Comparison of ENCODE assay signal across 15 cellular contexts in genomic region chr10:101784558-101784957, GRCh38. TPM values are rescaled to one million over a fixed set of nuclear protein-coding genes. Genes with fewer than 3 reads are reported as not detected.
DNase-seq lines count a peak whose midpoint lies in the region; ATAC-seq and TF ChIP-seq lines count a peak whose summit lies in the region.
"Had no signal": no experiment of that assay in that cellular context is flagged by ENCODE, and none has a peak within 500 bp of the region (broad histone marks: within the 10 kb centered on the region; RNA-seq: fewer than 3 reads in every experiment).

No MANE protein-coding gene starts in this region.

- H3K79me2 ChIP-seq in OCI-LY1 (ENCODE audit: insufficient read depth, low read length) (no peaks in the 10 kb centered on the region), neural progenitor cell (ENCODE audit: low read depth) (peaks cover 10% of the 10 kb centered on the region)

- TF ChIP-seq CTCF in OCI-LY1 (IDR thresholded peaks at IDR 0.05; ENCODE audit: low read length): no peak
- no peak for TF ChIP-seq CTCF in neural progenitor cell (IDR thresholded peaks at IDR 0.05)
- TF ChIP-seq CTCF in body of pancreas (IDR thresholded peaks at IDR 0.05): no peak

- CTCF ChIA-PET in activated CD4-positive, alpha-beta T cell treated with anti-CD3 and anti-CD28 coated beads, Interleukin-2, amount 10 ng/mL, durations not matched to agents 7 days and 5 days (lab: Charles Lee): interaction anchor here (1.1 to 2.8 kb wide), 5 partner anchors 11 to 570 kb away, joined by 3 to 12 read pairs (median 4); partner anchors contain the start of gene FGF8

- no peak overlapping the region for H3K4me3 ChIP-seq in OCI-LY1 (ENCODE audit: low read depth, low read length, poor library complexity, severe bottlenecking)
- H3K4me3 ChIP-seq in neural progenitor cell: no peak overlapping the region
- H3K4me3 ChIP-seq in body of pancreas: no peak overlapping the region
- H3K4me3 ChIP-seq: thyroid gland had no signal

- POLR2A ChIA-PET in activated CD4-positive, alpha-beta T cell treated with anti-CD3 and anti-CD28 coated beads, Interleukin-2, amount 10 ng/mL, durations not matched to agents 7 days and 5 days (lab: Charles Lee): no interaction called here

- no peak for ATAC-seq in central memory CD8-positive, alpha-beta T cell (replicated peaks; ENCODE audit: extremely low read depth, poor library complexity, severe bottlenecking)
- no peak for ATAC-seq in GM21786 (IDR thresholded peaks at IDR 0.05; ENCODE audit: unreplicated experiment)
- ATAC-seq in body of pancreas: no peak
- no peak for ATAC-seq in GM21381 (IDR thresholded peaks at IDR 0.05; ENCODE audit: unreplicated experiment)

- H3K4me1 Mint-ChIP-seq in activated CD4-positive, alpha-beta T cell treated with anti-CD3 and anti-CD28 coated beads, Interleukin-2, amount 10 ng/mL, durations not matched to agents 7 days and 5 days: peaks cover 50% of the 10 kb centered on the region
- peaks cover 49% of the 10 kb centered on the region for H3K4me1 Mint-ChIP-seq in central memory CD8-positive, alpha-beta T cell
- peaks cover 24% of the 10 kb centered on the region for H3K4me1 Mint-ChIP-seq in neural progenitor cell

- H3K9ac ChIP-seq in OCI-LY1 (ENCODE audit: low read length) (no peak overlapping the region), neural progenitor cell (no peak overlapping the region)

- H3K9me3 ChIP-seq in OCI-LY1 (ENCODE audit: low read length) (no peaks in the 10 kb centered on the region), neural progenitor cell (ENCODE audit: low read depth) (no peaks in the 10 kb centered on the region), body of pancreas (no peaks in the 10 kb centered on the region)
- H3K9me3 ChIP-seq: left ventricle myocardium inferior, thyroid gland had no signal

- no peaks in the 10 kb centered on the region for H4K20me1 ChIP-seq in OCI-LY1 (ENCODE audit: insufficient read depth, low read length)
- H4K20me1 ChIP-seq in neural progenitor cell (ENCODE audit: low read depth): peaks cover 64% of the 10 kb centered on the region

- H3F3A ChIP-seq in OCI-LY1 (ENCODE audit: insufficient read depth, low read length) (no peaks in the 10 kb centered on the region), neural progenitor cell (ENCODE audit: low read depth) (peaks cover 76% of the 10 kb centered on the region)

- peaks cover 44% of the 10 kb centered on the region for H3K36me3 Mint-ChIP-seq in activated CD4-positive, alpha-beta T cell treated with anti-CD3 and anti-CD28 coated beads, Interleukin-2, amount 10 ng/mL, durations not matched to agents 7 days and 5 days (ENCODE audit: low read depth)
- H3K36me3 Mint-ChIP-seq in central memory CD8-positive, alpha-beta T cell (ENCODE audit: insufficient read depth): peaks cover 51% of the 10 kb centered on the region
- H3K36me3 Mint-ChIP-seq in neural progenitor cell: peaks cover 18% of the 10 kb centered on the region

- no peak for DNase-seq in activated CD4-positive, alpha-beta T cell treated with anti-CD3 and anti-CD28 coated beads, Interleukin-2, amount 10 ng/mL, durations not matched to agents 7 days and 5 days
- DNase-seq in activated CD4-positive, alpha-beta T cell treated with anti-CD3 and anti-CD28 coated beads for 48 hours: no peak
- no peak for DNase-seq in central memory CD8-positive, alpha-beta T cell (ENCODE audit: low spot score in 2 of 2)
- DNase-seq in neural progenitor cell (ENCODE audit: low spot score) (no peak), body of pancreas (no peak)
- DNase-seq: activated CD4-positive, alpha-beta T cell treated with anti-CD3 and anti-CD28 coated beads, Interleukin-2, amount 50 U/mL, for 1 hour; hypothalamus; left ventricle myocardium inferior; NCI-H226; occipital lobe; thyroid gland had no signal

- H3K27me3 ChIP-seq in OCI-LY1 (ENCODE audit: insufficient read depth, low read length): no peaks in the 10 kb centered on the region
- peaks cover 8% of the 10 kb centered on the region for H3K27me3 ChIP-seq in neural progenitor cell
- H3K27me3 ChIP-seq in body of pancreas: no peaks in the 10 kb centered on the region
- H3K27me3 ChIP-seq: thyroid gland had no signal

- H3K4me2 ChIP-seq in OCI-LY1 (ENCODE audit: low read length) (peak overlapping the region; percentile 85; the same call in 1 of the 2 replicates), neural progenitor cell (peak overlapping the region; percentile 86)

- intact Hi-C loops in body of pancreas (cut with DNase I): no loop called here

- no peaks in the 10 kb centered on the region for H3K27me3 Mint-ChIP-seq in activated CD4-positive, alpha-beta T cell treated with anti-CD3 and anti-CD28 coated beads, Interleukin-2, amount 10 ng/mL, durations not matched to agents 7 days and 5 days
- no peaks in the 10 kb centered on the region for H3K27me3 Mint-ChIP-seq in central memory CD8-positive, alpha-beta T cell
- H3K27me3 Mint-ChIP-seq in neural progenitor cell (ENCODE audit: insufficient read depth, low read depth): peaks cover 3% of the 10 kb centered on the region

- H2AFZ ChIP-seq in OCI-LY1 (ENCODE audit: low read length) (no peak overlapping the region), neural progenitor cell (replicated peaks) (no peak overlapping the region)

- peak overlapping the region; percentile 100 for H3K4me3 Mint-ChIP-seq in activated CD4-positive, alpha-beta T cell treated with anti-CD3 and anti-CD28 coated beads, Interleukin-2, amount 10 ng/mL, durations not matched to agents 7 days and 5 days
- H3K4me3 Mint-ChIP-seq in central memory CD8-positive, alpha-beta T cell: peak overlapping the region; percentile 99
- H3K4me3 Mint-ChIP-seq in neural progenitor cell: peak overlapping the region; percentile 100

- H3K27ac Mint-ChIP-seq in activated CD4-positive, alpha-beta T cell treated with anti-CD3 and anti-CD28 coated beads, Interleukin-2, amount 10 ng/mL, durations not matched to agents 7 days and 5 days: peak overlapping the region; percentile 97
- peak overlapping the region; percentile 96 for H3K27ac Mint-ChIP-seq in central memory CD8-positive, alpha-beta T cell (ENCODE audit: low read depth)
- no peak overlapping the region for H3K27ac Mint-ChIP-seq in neural progenitor cell

- 77 to 81% methylated on average over 2 of the region's 2 CpGs for WGBS in body of pancreas, 2 donors

- H3K36me3 ChIP-seq in OCI-LY1 (ENCODE audit: insufficient read depth, low read length) (peaks cover 14% of the 10 kb centered on the region), neural progenitor cell (peaks cover 29% of the 10 kb centered on the region), body of pancreas (replicated peaks in 1 of 2; ENCODE audit: insufficient read depth in 1 of 2, low read depth in 2 of 2) (peaks cover under 1 to 20% of the 10 kb centered on the region in 2 donors)

- H3K4me1 ChIP-seq in OCI-LY1 (ENCODE audit: insufficient read depth, low read length, severe bottlenecking) (peaks cover 36% of the 10 kb centered on the region), neural progenitor cell (peaks cover 24% of the 10 kb centered on the region), body of pancreas (peaks cover 36% of the 10 kb centered on the region)

- no peaks in the 10 kb centered on the region for H3K9me2 ChIP-seq in OCI-LY1 (ENCODE audit: low read depth, low read length)

- H3K27ac ChIP-seq in OCI-LY1 (ENCODE audit: low read depth, low read length, poor library complexity, severe bottlenecking): peak overlapping the region; percentile 32
- H3K27ac ChIP-seq in neural progenitor cell: peak overlapping the region; percentile 43
- no peak overlapping the region for H3K27ac ChIP-seq in body of pancreas
- H3K27ac ChIP-seq: thyroid gland had no signal

- TF ChIP-seq POLR2A in body of pancreas (IDR thresholded peaks at IDR 0.05): no peak

- no peaks in the 10 kb centered on the region for H3K9me3 Mint-ChIP-seq in activated CD4-positive, alpha-beta T cell treated with anti-CD3 and anti-CD28 coated beads, Interleukin-2, amount 10 ng/mL, durations not matched to agents 7 days and 5 days
- H3K9me3 Mint-ChIP-seq in central memory CD8-positive, alpha-beta T cell: no peaks in the 10 kb centered on the region
- H3K9me3 Mint-ChIP-seq in neural progenitor cell: no peaks in the 10 kb centered on the region

RNA-seq across cellular contexts. Expression of gene NPM3, which starts 1.3 kb away (rescaled TPM):
- 10 to 100 TPM; 25.9 to 30.3 TPM for total RNA-seq in activated CD4-positive, alpha-beta T cell treated with anti-CD3 and anti-CD28 coated beads, Interleukin-2, amount 10 ng/mL, durations not matched to agents 7 days and 5 days
- total RNA-seq in neural progenitor cell (ENCODE audit: low replicate concordance): 93.1 and 149 TPM in 2 replicates
- total RNA-seq in body of pancreas: 10 to 100 TPM in 1 of 2 donors, 1 to 10 TPM in 1; 8.3 to 18.1 TPM

RNA-seq across cellular contexts. Expression of gene FGF8, which starts 8.6 kb away (rescaled TPM):
- not detected for total RNA-seq in activated CD4-positive, alpha-beta T cell treated with anti-CD3 and anti-CD28 coated beads, Interleukin-2, amount 10 ng/mL, durations not matched to agents 7 days and 5 days
- total RNA-seq in neural progenitor cell (ENCODE audit: low replicate concordance) (17.6 and 32.2 TPM in 2 replicates), body of pancreas (not detected)
- total RNA-seq: HT1080, left ventricle myocardium inferior, occipital lobe, thyroid gland had no signal

RNA-seq across cellular contexts. Expression of gene OGA, which starts 33.7 kb away (rescaled TPM):
- 100 to 1,000 TPM; 135 to 145 TPM for total RNA-seq in activated CD4-positive, alpha-beta T cell treated with anti-CD3 and anti-CD28 coated beads, Interleukin-2, amount 10 ng/mL, durations not matched to agents 7 days and 5 days
- total RNA-seq in neural progenitor cell (ENCODE audit: low replicate concordance) (197 and 275 TPM in 2 replicates), body of pancreas (100 to 1,000 TPM in 1 of 2 donors, 10 to 100 TPM in 1; 83.3 to 110 TPM)

RNA-seq across cellular contexts. Expression of gene KCNIP2, which starts 59.0 kb away (rescaled TPM):
- total RNA-seq in activated CD4-positive, alpha-beta T cell treated with anti-CD3 and anti-CD28 coated beads, Interleukin-2, amount 10 ng/mL, durations not matched to agents 7 days and 5 days: 1 to 10 TPM; 3.5 to 4.5 TPM
- 2.4 and 5.5 TPM in 2 replicates for total RNA-seq in neural progenitor cell (ENCODE audit: low replicate concordance)
- total RNA-seq in body of pancreas: 10 to 100 TPM in 1 of 2 donors, 1 to 10 TPM in 1; 1.8 to 13.5 TPM

Comparison
In these comparisons a context has a peak if more than half of its experiments do, and no peak if none do; other contexts are left out.
1. H3K27ac ChIP-seq: peak in OCI-LY1 (single experiment) and neural progenitor cell (single experiment); none in body of pancreas (0 of 4).
2. RNA of gene FGF8, which starts 8.6 kb away (total RNA-seq): 17.6 to 32.2 TPM in neural progenitor cell; not detected in activated CD4-positive, alpha-beta T cell treated with anti-CD3 and anti-CD28 coated beads, Interleukin-2, amount 10 ng/mL, durations not matched to agents 7 days and 5 days and not detected in body of pancreas; every median in the first group is over 10 times any median in the second.
3. Peak in every context shown above with its lines, with median percentiles within 50 percentile points of each other: H3K4me3 Mint-ChIP-seq.